Comparison of ENCODE assay signal across 7 cellular contexts in genomic region chr3:134473868-134474546, GRCh38. TPM values are rescaled to one million over a fixed set of nuclear protein-coding genes. Genes with fewer than 3 reads are reported as not detected.
A peak's percentile ranks its signal among the peaks of the same experiment; 100 is the strongest.
DNase-seq lines count a peak whose midpoint lies in the region; ATAC-seq, FAIRE-seq and TF ChIP-seq lines count a peak whose summit lies in the region.

No MANE protein-coding gene starts in this region.

- H3K27me3 ChIP-seq in tibial artery = no peaks in the 10 kb centered on the region

- no peak overlapping the region for H3K27ac ChIP-seq in tibial artery

- H3K36me3 ChIP-seq in tibial artery = peaks cover 16 to 21% (median 21%) of the 10 kb centered on the region in 3 donors

- no peaks in the 10 kb centered on the region for H3K9me3 ChIP-seq in tibial artery

- peak; percentile 87 for FAIRE-seq in RCC 7860 (lab: Jason Lieb, UNC)

- DNase-seq in GM12865 (ENCODE audit: low read depth) = peak; percentile 73
- DNase-seq in KBM-7 = peak; percentile 74
- DNase-seq in RCC 7860 (ENCODE audit: low spot score) = peak; percentile 62
- DNase-seq in activated T-helper 1 cell treated with anti-CD3 and anti-CD28 coated beads, Interleukin-2, amount 50 U/mL, for 16 hours (ENCODE audit: low read depth in 1 of 2, low spot score in 1 of 2) = peak; percentile 47 to 54
- peak; percentile 80 for DNase-seq in fibroblast of villous mesenchyme (ENCODE audit: low read depth)
- DNase-seq in omental fat pad (ENCODE audit: low spot score) = peak; percentile 96
- DNase-seq in tibial artery = peak; percentile 78 to 82

- peak; percentile 70 for ATAC-seq in omental fat pad (ENCODE audit: low FRiP score)

- intact Hi-C loops in tibial artery (cut with DNase I; ENCODE audit: low total_unique reads) = loop anchor here (2.0 to 5.0 kb wide), 2 partner anchors 97 to 167 kb away; no protein-coding TSS in a partner anchor

- peaks cover 0 to 9% (median 4%) of the 10 kb centered on the region in 4 donors for H3K4me1 ChIP-seq in tibial artery

- in situ Hi-C loops in KBM-7 (cut with MboI; ENCODE audit: low pct_unique_long_range_greater_than_20kb, low sequenced_read_pairs) = loop anchor here (25.0 kb wide), 1 partner anchor 262 kb away; no protein-coding TSS in a partner anchor

- H3K4me3 ChIP-seq in GM12865 (ENCODE audit: low read depth, low read length) (no peak overlapping the region), fibroblast of villous mesenchyme (ENCODE audit: low read depth, low read length) (no peak overlapping the region), tibial artery (no peak overlapping the region)

- TF ChIP-seq CTCF in GM12865 (IDR thresholded peaks at IDR 0.05; ENCODE audit: insufficient read depth, low read depth, low read length, missing control alignments) (peak; percentile 58), fibroblast of villous mesenchyme (IDR thresholded peaks at IDR 0.05; ENCODE audit: insufficient read depth, low read depth, low read length) (peak; percentile 73), omental fat pad (IDR thresholded peaks at IDR 0.05) (peak in 1 of 3 donors; percentile 61), tibial artery (IDR thresholded peaks at IDR 0.05) (peak; percentile 76 to 92)

RNA-seq across cellular contexts. Expression of gene ANAPC13, which starts 11.8 kb away (rescaled TPM):
- total RNA-seq in fibroblast of villous mesenchyme (57.0 and 95.9 TPM in 2 replicates), omental fat pad (10 to 100 TPM; 41.6 to 58.6 (median 52.3) TPM)

RNA-seq across cellular contexts. Expression of gene CEP63, which starts 11.8 kb away (rescaled TPM):
- total RNA-seq in fibroblast of villous mesenchyme (13.8 and 21.9 TPM in 2 replicates), omental fat pad (10 to 100 TPM; 15.3 to 30.9 (median 21.1) TPM)
